Comparison of ENCODE assay signal across 8 cellular contexts in genomic region chr1:173869108-173869359, GRCh38. TPM values are rescaled to one million over a fixed set of nuclear protein-coding genes. Genes with fewer than 3 reads are reported as not detected.
DNase-seq lines count a peak whose midpoint lies in the region; ATAC-seq and TF ChIP-seq lines count a peak whose summit lies in the region.

No MANE protein-coding gene starts in this region.

- ATAC-seq in HG02840 (IDR thresholded peaks at IDR 0.05; ENCODE audit: low FRiP score, unreplicated experiment) (no peak), GM21723 (IDR thresholded peaks at IDR 0.05; ENCODE audit: unreplicated experiment) (no peak)

- H3K27ac Mint-ChIP-seq in glutamatergic neuron (ENCODE audit: unreplicated experiment), result peak overlapping the region; percentile 79

- H3K4me3 ChIP-seq in H7 (ENCODE audit: insufficient read depth, low read depth, low read length), result peak overlapping the region; percentile 79
- H3K4me3 ChIP-seq in WERI-Rb-1 (ENCODE audit: low read depth, low read length), result peak overlapping the region; percentile 96
- peak overlapping the region; percentile 63 to 85 (median 75) for H3K4me3 ChIP-seq in skin epidermis

- H3K4me1 Mint-ChIP-seq in glutamatergic neuron (ENCODE audit: low read depth, unreplicated experiment), result peaks cover 18% of the 10 kb centered on the region

- H3K36me3 Mint-ChIP-seq in glutamatergic neuron (ENCODE audit: unreplicated experiment), result peaks cover 4% of the 10 kb centered on the region

- H3K27me3 Mint-ChIP-seq in glutamatergic neuron (ENCODE audit: unreplicated experiment), result peaks cover 7% of the 10 kb centered on the region

- H3K9me3 ChIP-seq in WERI-Rb-1 (ENCODE audit: severe bottlenecking), result no peaks in the 10 kb centered on the region

- H3K27ac ChIP-seq in WERI-Rb-1, result no peak overlapping the region
- H3K27ac ChIP-seq in skin epidermis, result peak overlapping the region; percentile 81 to 99 (median 96)

- H3K27me3 ChIP-seq in H7 (ENCODE audit: control insufficient read depth, insufficient read depth, low read length) (no peaks in the 10 kb centered on the region), WERI-Rb-1 (ENCODE audit: insufficient read depth, low read depth, severe bottlenecking) (no peaks in the 10 kb centered on the region)

- H3K9me3 Mint-ChIP-seq in glutamatergic neuron (ENCODE audit: unreplicated experiment), result peaks cover 12% of the 10 kb centered on the region

- H3K36me3 ChIP-seq in H7 (replicated peaks; ENCODE audit: control insufficient read depth, insufficient read depth, low read length), result peaks cover 28% of the 10 kb centered on the region
- H3K36me3 ChIP-seq in WERI-Rb-1, result peaks cover 48% of the 10 kb centered on the region

- peak overlapping the region; percentile 98 for H3K4me3 Mint-ChIP-seq in glutamatergic neuron (ENCODE audit: unreplicated experiment)

- no peak for DNase-seq in H7
- no peak for DNase-seq in WERI-Rb-1
- no peak for DNase-seq in glutamatergic neuron
- no peak for DNase-seq in HPDE6-E6E7 (ENCODE audit: extremely low spot score)
- DNase-seq in activated CD4-positive, alpha-beta T cell treated with anti-CD3 and anti-CD28 coated beads for 4 hours, result no peak

- TF ChIP-seq CTCF in WERI-Rb-1 (IDR thresholded peaks at IDR 0.05; ENCODE audit: low read depth, low read length), result no peak
- TF ChIP-seq CTCF in glutamatergic neuron (IDR thresholded peaks at IDR 0.05; ENCODE audit: partially characterized antibody, unreplicated experiment), result no peak

RNA-seq across cellular contexts. Expression of gene ZBTB37, which starts 0.9 kb away (rescaled TPM):
- 6.1 and 10.2 TPM in 2 replicates for total RNA-seq in H7 (2014; rRNA removed; shearing (Covaris generic))
- total RNA-seq in glutamatergic neuron (ENCODE audit: unreplicated experiment), result 11.7 TPM

RNA-seq across cellular contexts. Expression of gene GAS5, which starts 1.2 kb away (rescaled TPM):
- total RNA-seq in H7 (2014; rRNA removed; shearing (Covaris generic)), result 937 and 1,209 TPM in 2 replicates
- total RNA-seq in glutamatergic neuron (ENCODE audit: unreplicated experiment), result 281 TPM

RNA-seq across cellular contexts. Expression of gene CENPL, which starts 44.4 kb away (rescaled TPM):
- total RNA-seq in H7 (2014; rRNA removed; shearing (Covaris generic)), result 32.8 and 33.1 TPM in 2 replicates
- 4.3 TPM for total RNA-seq in glutamatergic neuron (ENCODE audit: unreplicated experiment)

RNA-seq across cellular contexts. Expression of gene DARS2, which starts 44.6 kb away (rescaled TPM):
- 48.0 and 54.7 TPM in 2 replicates for total RNA-seq in H7 (2014; rRNA removed; shearing (Covaris generic))
- total RNA-seq in glutamatergic neuron (ENCODE audit: unreplicated experiment), result 17.0 TPM

RNA-seq across cellular contexts. Expression of gene SERPINC1, which starts 48.1 kb away (rescaled TPM):
- 1.7 TPM in 1 of 2 replicates, not detected in the other for total RNA-seq in H7 (2014; rRNA removed; shearing (Covaris generic))
- not detected for total RNA-seq in glutamatergic neuron (ENCODE audit: unreplicated experiment)
